ENCODE assay signal across 1 cellular context in genomic region chr7:5629941-5630340, GRCh38.
TF ChIP-seq lines count a peak whose summit lies in the region.

No MANE protein-coding gene starts in this region.

TF ChIP-seq in WTC11, 78 proteins besides CTCF, POLR2A, EP300 and RAD21 (continued from another document):
- TF ChIP-seq ATF2 (CRISPR knock-in tag; IDR thresholded peaks at IDR 0.05; ENCODE audit: borderline replicate concordance, low read depth): no peak
- no peak for TF ChIP-seq ATF1 (CRISPR knock-in tag; IDR thresholded peaks at IDR 0.05)
- TF ChIP-seq, protein P1, sequence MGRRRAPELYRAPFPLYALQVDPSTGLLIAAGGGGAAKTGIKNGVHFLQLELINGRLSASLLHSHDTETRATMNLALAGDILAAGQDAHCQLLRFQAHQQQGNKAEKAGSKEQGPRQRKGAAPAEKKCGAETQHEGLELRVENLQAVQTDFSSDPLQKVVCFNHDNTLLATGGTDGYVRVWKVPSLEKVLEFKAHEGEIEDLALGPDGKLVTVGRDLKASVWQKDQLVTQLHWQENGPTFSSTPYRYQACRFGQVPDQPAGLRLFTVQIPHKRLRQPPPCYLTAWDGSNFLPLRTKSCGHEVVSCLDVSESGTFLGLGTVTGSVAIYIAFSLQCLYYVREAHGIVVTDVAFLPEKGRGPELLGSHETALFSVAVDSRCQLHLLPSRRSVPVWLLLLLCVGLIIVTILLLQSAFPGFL (CRISPR knock-in tag; IDR thresholded peaks at IDR 0.05; ENCODE audit: borderline replicate concordance): no peak
- TF ChIP-seq ATF6 (CRISPR knock-in tag; IDR thresholded peaks at IDR 0.05): no peak
- TF ChIP-seq, protein P2, sequence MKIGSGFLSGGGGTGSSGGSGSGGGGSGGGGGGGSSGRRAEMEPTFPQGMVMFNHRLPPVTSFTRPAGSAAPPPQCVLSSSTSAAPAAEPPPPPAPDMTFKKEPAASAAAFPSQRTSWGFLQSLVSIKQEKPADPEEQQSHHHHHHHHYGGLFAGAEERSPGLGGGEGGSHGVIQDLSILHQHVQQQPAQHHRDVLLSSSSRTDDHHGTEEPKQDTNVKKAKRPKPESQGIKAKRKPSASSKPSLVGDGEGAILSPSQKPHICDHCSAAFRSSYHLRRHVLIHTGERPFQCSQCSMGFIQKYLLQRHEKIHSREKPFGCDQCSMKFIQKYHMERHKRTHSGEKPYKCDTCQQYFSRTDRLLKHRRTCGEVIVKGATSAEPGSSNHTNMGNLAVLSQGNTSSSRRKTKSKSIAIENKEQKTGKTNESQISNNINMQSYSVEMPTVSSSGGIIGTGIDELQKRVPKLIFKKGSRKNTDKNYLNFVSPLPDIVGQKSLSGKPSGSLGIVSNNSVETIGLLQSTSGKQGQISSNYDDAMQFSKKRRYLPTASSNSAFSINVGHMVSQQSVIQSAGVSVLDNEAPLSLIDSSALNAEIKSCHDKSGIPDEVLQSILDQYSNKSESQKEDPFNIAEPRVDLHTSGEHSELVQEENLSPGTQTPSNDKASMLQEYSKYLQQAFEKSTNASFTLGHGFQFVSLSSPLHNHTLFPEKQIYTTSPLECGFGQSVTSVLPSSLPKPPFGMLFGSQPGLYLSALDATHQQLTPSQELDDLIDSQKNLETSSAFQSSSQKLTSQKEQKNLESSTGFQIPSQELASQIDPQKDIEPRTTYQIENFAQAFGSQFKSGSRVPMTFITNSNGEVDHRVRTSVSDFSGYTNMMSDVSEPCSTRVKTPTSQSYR (CRISPR knock-in tag; IDR thresholded peaks at IDR 0.05): no peak
- TF ChIP-seq ZNF512 (CRISPR knock-in tag; IDR thresholded peaks at IDR 0.05; ENCODE audit: borderline replicate concordance): no peak
- no peak for TF ChIP-seq CREB1 (CRISPR knock-in tag; IDR thresholded peaks at IDR 0.05)
- TF ChIP-seq, protein P3, sequence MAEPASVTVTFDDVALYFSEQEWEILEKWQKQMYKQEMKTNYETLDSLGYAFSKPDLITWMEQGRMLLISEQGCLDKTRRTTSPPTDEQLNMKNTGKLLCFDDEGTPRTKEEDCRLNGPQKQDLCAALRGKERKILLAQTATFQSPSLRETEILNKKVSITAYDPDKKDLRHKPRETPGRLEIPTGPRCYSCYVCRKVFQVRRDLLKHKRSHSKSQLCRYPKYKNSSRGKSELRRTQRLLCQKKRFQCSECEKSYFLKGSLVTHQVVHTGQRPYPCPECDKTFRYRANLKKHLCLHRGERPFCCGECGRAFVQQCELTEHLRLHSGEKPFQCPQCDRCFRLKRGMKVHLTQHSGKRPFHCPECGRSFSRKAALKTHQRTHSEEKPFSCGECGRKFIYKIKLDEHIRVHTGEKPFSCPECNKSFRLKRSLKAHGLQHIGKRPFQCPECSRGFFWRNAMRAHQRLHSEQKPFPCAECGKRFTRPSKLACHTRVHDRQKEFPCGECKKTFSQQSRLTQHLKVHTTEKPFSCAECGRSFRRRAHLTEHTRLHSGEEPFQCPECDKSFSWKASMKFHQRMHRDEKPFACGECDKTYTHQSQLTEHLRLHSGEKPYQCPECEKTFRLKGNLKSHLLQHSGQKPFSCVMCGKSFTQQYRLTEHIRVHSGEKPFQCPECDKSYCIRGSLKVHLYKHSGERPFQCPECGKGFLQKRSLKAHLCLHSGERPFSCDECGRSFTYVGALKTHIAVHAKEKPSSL (CRISPR knock-in tag; conservative IDR thresholded peaks at IDR 0.05): no peak
- TF ChIP-seq CDX4 (CRISPR knock-in tag; IDR thresholded peaks at IDR 0.05; ENCODE audit: borderline replicate concordance): no peak
- TF ChIP-seq GABPB1 (CRISPR knock-in tag; IDR thresholded peaks at IDR 0.05): no peak
- no peak for TF ChIP-seq ZBTB43 (CRISPR knock-in tag; IDR thresholded peaks at IDR 0.05)
- no peak for TF ChIP-seq ZMAT4 (CRISPR knock-in tag; IDR thresholded peaks at IDR 0.05)
- TF ChIP-seq, protein P4, sequence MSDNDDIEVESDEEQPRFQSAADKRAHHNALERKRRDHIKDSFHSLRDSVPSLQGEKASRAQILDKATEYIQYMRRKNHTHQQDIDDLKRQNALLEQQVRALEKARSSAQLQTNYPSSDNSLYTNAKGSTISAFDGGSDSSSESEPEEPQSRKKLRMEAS (CRISPR knock-in tag; IDR thresholded peaks at IDR 0.05): no peak
TF ChIP-seq in WTC11: peak in this region for 0.
